In the genomic region with DNA sequence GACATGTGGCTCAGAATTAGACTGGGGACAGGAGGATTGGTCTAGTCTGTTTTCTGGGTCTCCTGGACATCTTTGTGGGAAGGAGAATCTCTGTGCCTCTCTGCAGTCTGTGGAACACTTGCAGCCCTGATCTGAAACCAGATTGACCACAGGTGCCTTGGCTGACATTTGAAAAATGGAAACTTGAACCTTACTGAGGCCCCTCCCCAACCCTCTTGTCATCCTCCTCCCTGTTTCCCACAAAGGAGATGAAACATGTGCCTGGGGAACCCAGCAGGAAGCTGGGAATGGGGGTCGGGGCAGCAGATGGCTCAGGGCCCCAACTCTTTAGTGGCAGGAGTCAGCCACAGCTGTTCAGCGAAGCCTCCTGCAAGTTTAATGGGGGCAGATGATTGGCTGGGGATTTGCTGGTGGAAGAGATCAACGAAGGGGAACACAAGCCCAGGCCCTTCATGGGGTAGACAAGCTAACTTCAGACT, we compare ENCODE assay signal across 11 cellular contexts.
DNase-seq lines count a peak whose midpoint lies in the region; ATAC-seq and TF ChIP-seq lines count a peak whose summit lies in the region.
"Had no signal": no experiment of that assay in that cellular context is flagged by ENCODE, and none has a peak within 500 bp of the region (broad histone marks: within the 10 kb centered on the region; RNA-seq: fewer than 3 reads in every experiment).

No MANE protein-coding gene starts in this region.

- ATAC-seq in GM19372 (IDR thresholded peaks at IDR 0.05; ENCODE audit: low read depth, unreplicated experiment) (peak; percentile 72), HG02852 (IDR thresholded peaks at IDR 0.05; ENCODE audit: unreplicated experiment) (peak; percentile 60), GM19455 (IDR thresholded peaks at IDR 0.05; ENCODE audit: unreplicated experiment) (no peak)

- DNase-seq in NCI-H69 (lab: John Stamatoyannopoulos, UW): peak; percentile 89
- no peak for DNase-seq in activated T-cell treated with anti-CD3 and anti-CD28 coated beads for 4 hours
- no peak for DNase-seq in epidermal melanocyte (ENCODE audit: insufficient read length, low spot score)
- DNase-seq: activated CD8-positive, alpha-beta memory T cell treated with anti-CD3 and anti-CD28 coated beads, Interleukin-2, amount 10 ng/mL, durations not matched to agents 7 days and 5 days; kidney glomerular epithelial cell; nucleus accumbens; stimulated activated naive CD4-positive, alpha-beta T cell had no signal

- H3K9me3 ChIP-seq in parathyroid adenoma (ENCODE audit: control insufficient read depth, low read length): no peaks in the 10 kb centered on the region

- peak overlapping the region; percentile 18 for H3K4me2 ChIP-seq in parathyroid adenoma (ENCODE audit: low read length)

- H3K9ac ChIP-seq in parathyroid adenoma: no peak overlapping the region

- peak overlapping the region; percentile 19 for H3K27ac ChIP-seq in parathyroid adenoma

- peaks cover 12% of the 10 kb centered on the region for H3K4me1 ChIP-seq in parathyroid adenoma

- H3K36me3 ChIP-seq in parathyroid adenoma (ENCODE audit: control insufficient read depth, insufficient read depth, low read length): no peaks in the 10 kb centered on the region

- no peak overlapping the region for H3K4me3 ChIP-seq in parathyroid adenoma (ENCODE audit: low read depth, low read length)

- no peak for TF ChIP-seq CTCF in parathyroid adenoma (IDR thresholded peaks at IDR 0.05)

- H3K79me2 ChIP-seq in parathyroid adenoma: no peaks in the 10 kb centered on the region

- no peaks in the 10 kb centered on the region for H3K27me3 ChIP-seq in parathyroid adenoma (ENCODE audit: control insufficient read depth, insufficient read depth, low read length)

- H2AFZ ChIP-seq in parathyroid adenoma: peak overlapping the region; percentile 33
